In genomic region chr7:50687096-50687495, GRCh38 we compare ENCODE assay signal across 19 cellular contexts.
"Had no signal": no experiment of that assay in that cellular context is flagged by ENCODE, and none has a peak within 500 bp of the region (broad histone marks: within the 10 kb centered on the region; RNA-seq: fewer than 3 reads in every experiment).

No MANE protein-coding gene starts in this region.

- DNase-seq: activated CD4-positive, alpha-beta T cell treated with anti-CD3 and anti-CD28 coated beads, Interleukin-2, amount 10 ng/mL, durations not matched to agents 24 days and 14 days; activated CD8-positive, alpha-beta T cell treated with anti-CD3 and anti-CD28 coated beads, Interleukin-2, amount 10 ng/mL, durations not matched to agents 7 days and 5 days; activated naive CD4-positive, alpha-beta T cell treated with Interleukin-2 at 50 U/mL for 16 hours; activated T-cell treated with anti-CD3 and anti-CD28 coated beads, Interleukin-2, amount 50 U/mL, for 24 hours; body of pancreas; colonic mucosa; heart right ventricle; immature natural killer cell; kidney glomerular epithelial cell; midbrain; small intestine; stimulated activated CD4-positive, alpha-beta T cell treated with anti-CD3 and anti-CD28 coated beads, Interleukin-15, amount 100 ng/mL, for 24 hours; stimulated activated CD4-positive, alpha-beta T cell treated with anti-CD3 and anti-CD28 coated beads, Interleukin-2, amount 100 ng/mL, for 48 hours; T-cell; T-helper 9 cell; trophoblast cell had no signal

- H3K4me1 ChIP-seq: colonic mucosa had no signal

- H3K4me3 ChIP-seq: body of pancreas, colonic mucosa, heart right ventricle, right atrium auricular region, suprapubic skin, vagina had no signal

- H3K27me3 ChIP-seq: body of pancreas, colonic mucosa, heart right ventricle, right atrium auricular region, suprapubic skin, vagina had no signal

- H3K27ac ChIP-seq: colonic mucosa, suprapubic skin, vagina had no signal

- H3K9me3 ChIP-seq: body of pancreas, colonic mucosa, heart right ventricle, right atrium auricular region, suprapubic skin, vagina had no signal

- H3K36me3 ChIP-seq: colonic mucosa, vagina had no signal

- ATAC-seq: activated CD8-positive, alpha-beta T cell treated with anti-CD3 and anti-CD28 coated beads, Interleukin-2, amount 10 ng/mL, durations not matched to agents 7 days and 5 days; T-cell had no signal
